ENCODE assay signal across 2 cellular contexts in the genomic region with DNA sequence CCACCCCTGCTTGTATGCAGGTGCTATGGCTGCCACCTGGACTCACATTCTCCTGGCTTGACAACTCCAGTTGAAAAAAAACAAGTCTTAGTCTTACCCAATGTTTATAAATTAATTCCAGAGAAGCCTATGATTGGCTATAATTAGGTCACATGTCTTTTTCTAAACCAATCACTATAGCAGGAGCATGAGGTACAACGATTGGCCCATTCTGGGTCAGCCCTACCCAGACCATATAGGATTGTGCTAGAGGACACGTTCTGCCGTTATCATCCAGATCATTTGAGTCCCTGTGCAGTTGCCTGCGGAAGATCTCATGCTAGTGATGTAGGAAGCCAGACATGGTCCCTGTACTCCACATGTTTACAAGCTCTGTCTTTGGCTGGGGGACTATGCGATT.
TF ChIP-seq lines count a peak whose summit lies in the region.

No MANE protein-coding gene starts in this region.

TF ChIP-seq in HCT116, 20 proteins besides CTCF, POLR2A, EP300 and RAD21:
- TF ChIP-seq ZFX (IDR thresholded peaks at IDR 0.05): no peak
- no peak for TF ChIP-seq SP1 (IDR thresholded peaks at IDR 0.05; ENCODE audit: low read depth)
- TF ChIP-seq, protein P1, sequence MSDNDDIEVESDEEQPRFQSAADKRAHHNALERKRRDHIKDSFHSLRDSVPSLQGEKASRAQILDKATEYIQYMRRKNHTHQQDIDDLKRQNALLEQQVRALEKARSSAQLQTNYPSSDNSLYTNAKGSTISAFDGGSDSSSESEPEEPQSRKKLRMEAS (IDR thresholded peaks at IDR 0.05): no peak
- TF ChIP-seq CEBPB (IDR thresholded peaks at IDR 0.05; ENCODE audit: low read depth): no peak
- TF ChIP-seq FOSL1 (IDR thresholded peaks at IDR 0.05; ENCODE audit: low read depth): no peak
- TF ChIP-seq, protein P2, sequence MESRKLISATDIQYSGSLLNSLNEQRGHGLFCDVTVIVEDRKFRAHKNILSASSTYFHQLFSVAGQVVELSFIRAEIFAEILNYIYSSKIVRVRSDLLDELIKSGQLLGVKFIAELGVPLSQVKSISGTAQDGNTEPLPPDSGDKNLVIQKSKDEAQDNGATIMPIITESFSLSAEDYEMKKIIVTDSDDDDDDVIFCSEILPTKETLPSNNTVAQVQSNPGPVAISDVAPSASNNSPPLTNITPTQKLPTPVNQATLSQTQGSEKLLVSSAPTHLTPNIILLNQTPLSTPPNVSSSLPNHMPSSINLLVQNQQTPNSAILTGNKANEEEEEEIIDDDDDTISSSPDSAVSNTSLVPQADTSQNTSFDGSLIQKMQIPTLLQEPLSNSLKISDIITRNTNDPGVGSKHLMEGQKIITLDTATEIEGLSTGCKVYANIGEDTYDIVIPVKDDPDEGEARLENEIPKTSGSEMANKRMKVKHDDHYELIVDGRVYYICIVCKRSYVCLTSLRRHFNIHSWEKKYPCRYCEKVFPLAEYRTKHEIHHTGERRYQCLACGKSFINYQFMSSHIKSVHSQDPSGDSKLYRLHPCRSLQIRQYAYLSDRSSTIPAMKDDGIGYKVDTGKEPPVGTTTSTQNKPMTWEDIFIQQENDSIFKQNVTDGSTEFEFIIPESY (IDR thresholded peaks at IDR 0.05; ENCODE audit: extremely low read depth, insufficient replicate concordance, low read length): no peak
- TF ChIP-seq, protein P3, sequence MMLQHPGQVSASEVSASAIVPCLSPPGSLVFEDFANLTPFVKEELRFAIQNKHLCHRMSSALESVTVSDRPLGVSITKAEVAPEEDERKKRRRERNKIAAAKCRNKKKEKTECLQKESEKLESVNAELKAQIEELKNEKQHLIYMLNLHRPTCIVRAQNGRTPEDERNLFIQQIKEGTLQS (IDR thresholded peaks at IDR 0.05): no peak
- TF ChIP-seq EZH2phosphoT487 (IDR thresholded peaks at IDR 0.05; ENCODE audit: borderline replicate concordance): no peak
- TF ChIP-seq POLR2AphosphoS5 (IDR thresholded peaks at IDR 0.05; ENCODE audit: low read depth, low read length): no peak
- no peak for TF ChIP-seq CBX3 (IDR thresholded peaks at IDR 0.05; ENCODE audit: low read depth)
- no peak for TF ChIP-seq SIN3A (IDR thresholded peaks at IDR 0.05; ENCODE audit: low read depth)

TF ChIP-seq in K562, 482 proteins besides CTCF, POLR2A, EP300 and RAD21:
- TF ChIP-seq, protein P4, sequence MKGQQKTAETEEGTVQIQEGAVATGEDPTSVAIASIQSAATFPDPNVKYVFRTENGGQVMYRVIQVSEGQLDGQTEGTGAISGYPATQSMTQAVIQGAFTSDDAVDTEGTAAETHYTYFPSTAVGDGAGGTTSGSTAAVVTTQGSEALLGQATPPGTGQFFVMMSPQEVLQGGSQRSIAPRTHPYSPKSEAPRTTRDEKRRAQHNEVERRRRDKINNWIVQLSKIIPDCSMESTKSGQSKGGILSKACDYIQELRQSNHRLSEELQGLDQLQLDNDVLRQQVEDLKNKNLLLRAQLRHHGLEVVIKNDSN (CRISPR knock-in tag; IDR thresholded peaks at IDR 0.05): peak; percentile 60
- TF ChIP-seq, protein P5, sequence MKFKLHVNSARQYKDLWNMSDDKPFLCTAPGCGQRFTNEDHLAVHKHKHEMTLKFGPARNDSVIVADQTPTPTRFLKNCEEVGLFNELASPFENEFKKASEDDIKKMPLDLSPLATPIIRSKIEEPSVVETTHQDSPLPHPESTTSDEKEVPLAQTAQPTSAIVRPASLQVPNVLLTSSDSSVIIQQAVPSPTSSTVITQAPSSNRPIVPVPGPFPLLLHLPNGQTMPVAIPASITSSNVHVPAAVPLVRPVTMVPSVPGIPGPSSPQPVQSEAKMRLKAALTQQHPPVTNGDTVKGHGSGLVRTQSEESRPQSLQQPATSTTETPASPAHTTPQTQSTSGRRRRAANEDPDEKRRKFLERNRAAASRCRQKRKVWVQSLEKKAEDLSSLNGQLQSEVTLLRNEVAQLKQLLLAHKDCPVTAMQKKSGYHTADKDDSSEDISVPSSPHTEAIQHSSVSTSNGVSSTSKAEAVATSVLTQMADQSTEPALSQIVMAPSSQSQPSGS (CRISPR knock-in tag; IDR thresholded peaks at IDR 0.05): no peak
- TF ChIP-seq, protein P6, sequence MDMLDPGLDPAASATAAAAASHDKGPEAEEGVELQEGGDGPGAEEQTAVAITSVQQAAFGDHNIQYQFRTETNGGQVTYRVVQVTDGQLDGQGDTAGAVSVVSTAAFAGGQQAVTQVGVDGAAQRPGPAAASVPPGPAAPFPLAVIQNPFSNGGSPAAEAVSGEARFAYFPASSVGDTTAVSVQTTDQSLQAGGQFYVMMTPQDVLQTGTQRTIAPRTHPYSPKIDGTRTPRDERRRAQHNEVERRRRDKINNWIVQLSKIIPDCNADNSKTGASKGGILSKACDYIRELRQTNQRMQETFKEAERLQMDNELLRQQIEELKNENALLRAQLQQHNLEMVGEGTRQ (CRISPR knock-in tag; IDR thresholded peaks at IDR 0.05): 0 out of 2 replicates have a peak, but pooled peaks have one; percentile 7
- TF ChIP-seq, protein P7, sequence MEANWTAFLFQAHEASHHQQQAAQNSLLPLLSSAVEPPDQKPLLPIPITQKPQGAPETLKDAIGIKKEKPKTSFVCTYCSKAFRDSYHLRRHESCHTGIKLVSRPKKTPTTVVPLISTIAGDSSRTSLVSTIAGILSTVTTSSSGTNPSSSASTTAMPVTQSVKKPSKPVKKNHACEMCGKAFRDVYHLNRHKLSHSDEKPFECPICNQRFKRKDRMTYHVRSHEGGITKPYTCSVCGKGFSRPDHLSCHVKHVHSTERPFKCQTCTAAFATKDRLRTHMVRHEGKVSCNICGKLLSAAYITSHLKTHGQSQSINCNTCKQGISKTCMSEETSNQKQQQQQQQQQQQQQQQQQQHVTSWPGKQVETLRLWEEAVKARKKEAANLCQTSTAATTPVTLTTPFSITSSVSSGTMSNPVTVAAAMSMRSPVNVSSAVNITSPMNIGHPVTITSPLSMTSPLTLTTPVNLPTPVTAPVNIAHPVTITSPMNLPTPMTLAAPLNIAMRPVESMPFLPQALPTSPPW (CRISPR knock-in tag; IDR thresholded peaks at IDR 0.05): no peak
- no peak for TF ChIP-seq NONO (IDR thresholded peaks at IDR 0.05; ENCODE audit: low read depth in 2 of 2, low read length in 1 of 2)
- peak; percentile 44 for TF ChIP-seq NFYB (IDR thresholded peaks at IDR 0.05; ENCODE audit: extremely low read depth, insufficient read length)
